Comparison of ENCODE assay signal across 27 cellular contexts in the genomic region with DNA sequence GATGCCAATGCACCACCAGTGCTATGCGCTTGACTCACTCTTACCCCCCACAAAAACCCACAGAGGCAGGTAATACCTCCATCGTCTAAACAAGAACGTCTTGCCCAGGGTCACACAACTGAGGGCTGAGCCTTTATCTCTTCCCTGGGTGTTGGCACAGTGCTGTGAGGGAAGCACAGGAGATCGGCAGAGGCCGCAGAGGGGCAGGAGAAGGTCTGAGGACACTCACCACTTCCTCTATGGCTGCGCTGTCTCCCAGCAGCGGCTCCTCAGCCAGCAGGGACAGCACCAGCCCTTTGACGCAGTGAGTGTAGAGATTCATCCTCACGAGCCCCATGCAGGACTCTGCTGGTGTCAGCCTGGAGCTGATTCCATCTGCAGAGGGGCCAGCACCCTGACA. TPM values are rescaled to one million over a fixed set of nuclear protein-coding genes. Genes with fewer than 3 reads are reported as not detected.
DNase-seq lines count a peak whose midpoint lies in the region; ATAC-seq, FAIRE-seq and TF ChIP-seq lines count a peak whose summit lies in the region.
"Had no signal": no experiment of that assay in that cellular context is flagged by ENCODE, and none has a peak within 500 bp of the region (broad histone marks: within the 10 kb centered on the region; RNA-seq: fewer than 3 reads in every experiment).

No MANE protein-coding gene starts in this region.

- no peaks in the 10 kb centered on the region for H3K4me1 Mint-ChIP-seq in T-helper 2 cell treated with Interferon-gamma antibody and Interleukin-4, amounts not matched to agents 5 μg/mL and 100 μg/mL, for 36 hours (ENCODE audit: low read depth)
- H3K4me1 Mint-ChIP-seq in neural crest cell, result peaks cover 21% of the 10 kb centered on the region

- FAIRE-seq in urothelium cell line (lab: Jason Lieb, UNC), result peak; percentile 55
- FAIRE-seq: GM19239 had no signal

- TF ChIP-seq CTCF in dorsolateral prefrontal cortex (IDR thresholded peaks at IDR 0.05 in 54 of 56, conservative IDR thresholded peaks at IDR 0.05 in 2 of 56; ENCODE audit: low read depth in 1 of 56, partially characterized antibody in 56 of 56) (no peak), neural crest cell (conservative IDR thresholded peaks at IDR 0.05) (no peak)

- H3K4me3 ChIP-seq in dorsolateral prefrontal cortex, result no peak overlapping the region
- H3K4me3 ChIP-seq: body of pancreas, heart right ventricle, left lung, skin epidermis had no signal

- intact Hi-C loops in dorsolateral prefrontal cortex (cut with DNase I), result loop anchor here in 1 of 2 donors (5.0 kb wide), 1 partner anchor 66 kb away; no protein-coding TSS in a partner anchor

- ATAC-seq in activated naive CD4-positive, alpha-beta T cell treated with anti-CD3 and anti-CD28 coated beads, Interleukin-2, amount 50 U/mL, for 72 hours, result no peak
- ATAC-seq: left lung; naive thymus-derived CD8-positive, alpha-beta T cell had no signal

- peak overlapping the region in 43 of 59 donors; percentile 2 to 90 (median 53) for H3K27ac ChIP-seq in dorsolateral prefrontal cortex
- H3K27ac ChIP-seq: 22Rv1, body of pancreas, left lung had no signal

- H3K27me3 ChIP-seq in dorsolateral prefrontal cortex, result no peaks in the 10 kb centered on the region
- H3K27me3 ChIP-seq: body of pancreas, heart right ventricle, left lung had no signal

- peak overlapping the region; percentile 31 for H3K27ac Mint-ChIP-seq in T-helper 2 cell treated with Interferon-gamma antibody and Interleukin-4, amounts not matched to agents 5 μg/mL and 100 μg/mL, for 36 hours
- H3K27ac Mint-ChIP-seq in neural crest cell (ENCODE audit: unreplicated experiment), result peak overlapping the region; percentile 96
- H3K27ac Mint-ChIP-seq in activated naive CD4-positive, alpha-beta T cell treated with anti-CD3 and anti-CD28 coated beads, Interleukin-2, amount 50 U/mL, for 72 hours, result no peak overlapping the region
- H3K27ac Mint-ChIP-seq: activated B cell treated with CpG ODN at 0.5 μM for 24 hours; CD4-positive, alpha-beta T cell had no signal

- no peaks in the 10 kb centered on the region for H3K27me3 Mint-ChIP-seq in T-helper 2 cell treated with Interferon-gamma antibody and Interleukin-4, amounts not matched to agents 5 μg/mL and 100 μg/mL, for 36 hours (ENCODE audit: low read depth)
- no peaks in the 10 kb centered on the region for H3K27me3 Mint-ChIP-seq in neural crest cell (ENCODE audit: low read depth)
- H3K27me3 Mint-ChIP-seq: activated B cell treated with CpG ODN at 0.5 μM for 24 hours; CD4-positive, alpha-beta T cell; naive thymus-derived CD8-positive, alpha-beta T cell had no signal

- H3K9me3 Mint-ChIP-seq in T-helper 2 cell treated with Interferon-gamma antibody and Interleukin-4, amounts not matched to agents 5 μg/mL and 100 μg/mL, for 36 hours, result no peaks in the 10 kb centered on the region
- H3K9me3 Mint-ChIP-seq in neural crest cell, result no peaks in the 10 kb centered on the region
- no peaks in the 10 kb centered on the region for H3K9me3 Mint-ChIP-seq in activated naive CD4-positive, alpha-beta T cell treated with anti-CD3 and anti-CD28 coated beads, Interleukin-2, amount 50 U/mL, for 72 hours
- H3K9me3 Mint-ChIP-seq: activated B cell treated with CpG ODN at 0.5 μM for 24 hours; CD4-positive, alpha-beta T cell; naive thymus-derived CD8-positive, alpha-beta T cell had no signal

- no peak for DNase-seq in T-helper 2 cell treated with Interferon-gamma antibody and Interleukin-4, amounts not matched to agents 5 μg/mL and 100 μg/mL, for 36 hours (ENCODE audit: low spot score)
- DNase-seq in T-helper 2 cell (no peak), dorsolateral prefrontal cortex (no peak), neural crest cell (ENCODE audit: low read depth, low spot score) (no peak), urothelium cell line (ENCODE audit: low spot score) (no peak), NCI-H748 (lab: John Stamatoyannopoulos, UW; ENCODE audit: unreplicated experiment) (no peak), NCI-H1092 (lab: John Stamatoyannopoulos, UW) (no peak)
- no peak for DNase-seq in activated naive CD4-positive, alpha-beta T cell treated with anti-CD3 and anti-CD28 coated beads, Interleukin-2, amount 50 U/mL, for 72 hours (ENCODE audit: low spot score in 2 of 2)
- DNase-seq: activated B cell treated with CpG ODN at 0.5 μM for 24 hours; activated CD4-positive, alpha-beta T cell treated with anti-CD3 and anti-CD28 coated beads, Interleukin-2, amount 50 U/mL, for 48 hours; activated CD8-positive, alpha-beta memory T cell treated with anti-CD3 and anti-CD28 coated beads, Interleukin-2, amount 50 U/mL, for 48 hours; CD4-positive, alpha-beta T cell; effector CD8-positive, alpha-beta T cell; HCEC 1CT; heart right ventricle; left lung; naive thymus-derived CD8-positive, alpha-beta T cell; NCI-H2081; NCI-H345; NCI-H82; SK-N-SH; stimulated activated CD4-positive, alpha-beta T cell treated with anti-CD3 and anti-CD28 coated beads, Interleukin-1b, Interleukin-23, amount 100 ng/mL, for 48 hours; substantia nigra had no signal

- H3K4me3 Mint-ChIP-seq in T-helper 2 cell treated with Interferon-gamma antibody and Interleukin-4, amounts not matched to agents 5 μg/mL and 100 μg/mL, for 36 hours, result no peak overlapping the region
- H3K4me3 Mint-ChIP-seq in neural crest cell, result no peak overlapping the region
- H3K4me3 Mint-ChIP-seq: activated B cell treated with CpG ODN at 0.5 μM for 24 hours; CD4-positive, alpha-beta T cell; naive thymus-derived CD8-positive, alpha-beta T cell had no signal

- peaks cover 29% of the 10 kb centered on the region for H3K36me3 Mint-ChIP-seq in T-helper 2 cell treated with Interferon-gamma antibody and Interleukin-4, amounts not matched to agents 5 μg/mL and 100 μg/mL, for 36 hours (ENCODE audit: low read depth)
- peaks cover 7% of the 10 kb centered on the region for H3K36me3 Mint-ChIP-seq in neural crest cell (ENCODE audit: low read depth)
- peaks cover 11 to 17% of the 10 kb centered on the region in 2 donors for H3K36me3 Mint-ChIP-seq in activated naive CD4-positive, alpha-beta T cell treated with anti-CD3 and anti-CD28 coated beads, Interleukin-2, amount 50 U/mL, for 72 hours

RNA-seq across cellular contexts. Expression of a gene that starts 19.9 kb away (rescaled TPM):
- total RNA-seq in dorsolateral prefrontal cortex (10 to 100 TPM; 31.0 to 59.1 (median 45.3) TPM), neural crest cell (48.5 and 50.9 TPM in 2 replicates)
- 10 to 100 TPM; 51.3 to 62.6 TPM for total RNA-seq in activated naive CD4-positive, alpha-beta T cell treated with anti-CD3 and anti-CD28 coated beads, Interleukin-2, amount 50 U/mL, for 72 hours

RNA-seq across cellular contexts. Expression of a gene that starts 20.0 kb away (rescaled TPM):
- total RNA-seq in dorsolateral prefrontal cortex, result 10 to 100 TPM; 15.0 to 37.8 (median 23.3) TPM
- total RNA-seq in neural crest cell, result 30.8 and 32.4 TPM in 2 replicates
- total RNA-seq in activated naive CD4-positive, alpha-beta T cell treated with anti-CD3 and anti-CD28 coated beads, Interleukin-2, amount 50 U/mL, for 72 hours, result 10 to 100 TPM; 18.6 to 27.4 TPM

RNA-seq across cellular contexts. Expression of a gene that starts 34.6 kb away (rescaled TPM):
- 10 to 100 TPM in 111 of 120 experiments, 1 to 10 TPM in 9; 4.8 to 24.5 (median 15.5) TPM for total RNA-seq in dorsolateral prefrontal cortex
- total RNA-seq in neural crest cell, result 4.5 and 4.9 TPM in 2 replicates
- total RNA-seq in activated naive CD4-positive, alpha-beta T cell treated with anti-CD3 and anti-CD28 coated beads, Interleukin-2, amount 50 U/mL, for 72 hours, result 10 to 100 TPM in 1 of 2 donors, 1 to 10 TPM in 1; 3.5 to 15.1 TPM

RNA-seq across cellular contexts. Expression of a gene that starts 48.6 kb away (rescaled TPM):
- 10 to 100 TPM; 27.4 to 51.0 (median 35.3) TPM for total RNA-seq in dorsolateral prefrontal cortex
- total RNA-seq in neural crest cell, result 33.6 and 34.3 TPM in 2 replicates
- total RNA-seq in activated naive CD4-positive, alpha-beta T cell treated with anti-CD3 and anti-CD28 coated beads, Interleukin-2, amount 50 U/mL, for 72 hours, result 10 to 100 TPM; 45.5 to 49.3 TPM

Comparison
In these comparisons a context has a peak if more than half of its experiments do, and no peak if none do; other contexts are left out.
1. H3K27ac Mint-ChIP-seq: peak in T-helper 2 cell treated with Interferon-gamma antibody and Interleukin-4, amounts not matched to agents 5 μg/mL and 100 μg/mL, for 36 hours (single experiment) and neural crest cell (single experiment); none in activated naive CD4-positive, alpha-beta T cell treated with anti-CD3 and anti-CD28 coated beads, Interleukin-2, amount 50 U/mL, for 72 hours (0 of 2).